1 cellular context compared by ENCODE assay signal in the genomic region with DNA sequence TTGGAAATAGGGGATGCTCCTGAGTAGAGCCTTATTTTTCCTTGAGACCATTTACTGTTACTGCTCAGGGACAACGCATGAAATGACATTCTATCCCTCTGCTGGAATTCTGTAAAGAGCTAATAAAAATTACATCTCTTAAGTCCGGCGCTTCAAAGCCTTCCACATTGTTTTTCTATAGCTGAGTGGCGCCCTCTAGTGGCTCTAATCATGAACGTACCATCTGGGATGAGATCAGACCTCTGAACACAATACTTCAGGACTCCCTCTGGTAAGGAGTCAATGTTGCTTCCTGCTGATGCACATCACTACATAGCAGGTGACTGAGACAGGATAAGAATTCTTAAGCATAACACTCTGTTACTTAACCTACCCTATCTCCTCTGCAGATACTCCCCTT.
TF ChIP-seq lines count a peak whose summit lies in the region.

No MANE protein-coding gene starts in this region.

TF ChIP-seq in GM23338, 12 proteins besides CTCF, POLR2A, EP300 and RAD21 (continued from another document):
- TF ChIP-seq, protein P1, sequence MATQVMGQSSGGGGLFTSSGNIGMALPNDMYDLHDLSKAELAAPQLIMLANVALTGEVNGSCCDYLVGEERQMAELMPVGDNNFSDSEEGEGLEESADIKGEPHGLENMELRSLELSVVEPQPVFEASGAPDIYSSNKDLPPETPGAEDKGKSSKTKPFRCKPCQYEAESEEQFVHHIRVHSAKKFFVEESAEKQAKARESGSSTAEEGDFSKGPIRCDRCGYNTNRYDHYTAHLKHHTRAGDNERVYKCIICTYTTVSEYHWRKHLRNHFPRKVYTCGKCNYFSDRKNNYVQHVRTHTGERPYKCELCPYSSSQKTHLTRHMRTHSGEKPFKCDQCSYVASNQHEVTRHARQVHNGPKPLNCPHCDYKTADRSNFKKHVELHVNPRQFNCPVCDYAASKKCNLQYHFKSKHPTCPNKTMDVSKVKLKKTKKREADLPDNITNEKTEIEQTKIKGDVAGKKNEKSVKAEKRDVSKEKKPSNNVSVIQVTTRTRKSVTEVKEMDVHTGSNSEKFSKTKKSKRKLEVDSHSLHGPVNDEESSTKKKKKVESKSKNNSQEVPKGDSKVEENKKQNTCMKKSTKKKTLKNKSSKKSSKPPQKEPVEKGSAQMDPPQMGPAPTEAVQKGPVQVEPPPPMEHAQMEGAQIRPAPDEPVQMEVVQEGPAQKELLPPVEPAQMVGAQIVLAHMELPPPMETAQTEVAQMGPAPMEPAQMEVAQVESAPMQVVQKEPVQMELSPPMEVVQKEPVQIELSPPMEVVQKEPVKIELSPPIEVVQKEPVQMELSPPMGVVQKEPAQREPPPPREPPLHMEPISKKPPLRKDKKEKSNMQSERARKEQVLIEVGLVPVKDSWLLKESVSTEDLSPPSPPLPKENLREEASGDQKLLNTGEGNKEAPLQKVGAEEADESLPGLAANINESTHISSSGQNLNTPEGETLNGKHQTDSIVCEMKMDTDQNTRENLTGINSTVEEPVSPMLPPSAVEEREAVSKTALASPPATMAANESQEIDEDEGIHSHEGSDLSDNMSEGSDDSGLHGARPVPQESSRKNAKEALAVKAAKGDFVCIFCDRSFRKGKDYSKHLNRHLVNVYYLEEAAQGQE (IDR thresholded peaks at IDR 0.05; ENCODE audit: unreplicated experiment): no peak
- no peak for TF ChIP-seq ZNF114 (CRISPR knock-in tag; IDR thresholded peaks at IDR 0.05)
- TF ChIP-seq JUNB (IDR thresholded peaks at IDR 0.05; ENCODE audit: unreplicated experiment): no peak
- no peak for TF ChIP-seq STAT1 (IDR thresholded peaks at IDR 0.05; ENCODE audit: unreplicated experiment)
- TF ChIP-seq EZH2phosphoT487 (IDR thresholded peaks at IDR 0.05; ENCODE audit: unreplicated experiment): no peak
TF ChIP-seq in GM23338: peak in this region for 0.
